In the genomic region with DNA sequence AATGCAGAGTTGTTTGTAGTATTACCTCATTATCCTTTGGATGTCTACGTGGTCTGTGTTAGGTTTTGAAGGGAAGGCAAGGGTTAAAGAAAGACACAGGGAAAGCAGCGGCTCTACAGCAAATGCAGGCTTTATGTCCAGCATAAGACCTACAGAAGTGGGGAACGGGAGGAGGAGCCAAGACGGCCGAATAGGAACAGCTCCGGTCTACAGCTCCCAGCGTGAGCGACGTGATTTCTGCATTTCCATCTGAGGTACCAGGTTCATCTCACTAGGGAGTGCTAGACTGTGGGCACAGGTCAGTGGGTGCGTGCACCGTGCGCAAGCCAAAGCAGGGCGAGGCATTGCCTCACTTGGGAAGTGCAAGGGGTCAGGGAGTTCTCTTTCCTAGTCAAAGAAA, we compare ENCODE assay signal across 7 cellular contexts. TPM values are rescaled to one million over a fixed set of nuclear protein-coding genes. Genes with fewer than 3 reads are reported as not detected.
DNase-seq lines count a peak whose midpoint lies in the region; TF ChIP-seq lines count a peak whose summit lies in the region.
"Not testable (repeated sequence)": the region's sequence is repeated elsewhere in the genome, so short reads cannot be mapped to it uniquely, and the experiment has no call there.
"Had no signal": no experiment of that assay in that cellular context is flagged by ENCODE, and none has a peak within 500 bp of the region (broad histone marks: within the 10 kb centered on the region; RNA-seq: fewer than 3 reads in every experiment).

No MANE protein-coding gene starts in this region.

- H3K36me3 ChIP-seq in Caco-2 (ENCODE audit: control insufficient read depth, insufficient read depth, low read length), result not testable (repeated sequence)

- TF ChIP-seq CTCF in Caco-2 (IDR thresholded peaks at IDR 0.05; ENCODE audit: insufficient read depth in 1 of 2, low read depth in 1 of 2, low read length in 1 of 2, severe bottlenecking in 1 of 2, unreplicated experiment in 1 of 2); nephron progenitor cell (IDR thresholded peaks at IDR 0.05): not testable (repeated sequence)

- not testable (repeated sequence) for H3K9me3 ChIP-seq in Caco-2

- not testable (repeated sequence) for H3K9me3 Mint-ChIP-seq in Caco-2 (ENCODE audit: unreplicated experiment)
- peaks cover 27% of the 10 kb centered on the region for H3K9me3 Mint-ChIP-seq in nephron progenitor cell

- H3K4me3 Mint-ChIP-seq in Caco-2 (ENCODE audit: unreplicated experiment), result peak overlapping the region; percentile 63
- not testable (repeated sequence) for H3K4me3 Mint-ChIP-seq in nephron progenitor cell

- H3K27me3 Mint-ChIP-seq in Caco-2 (ENCODE audit: insufficient read depth, unreplicated experiment), result not testable (repeated sequence)
- H3K27me3 Mint-ChIP-seq in nephron progenitor cell (ENCODE audit: low read depth, poor library complexity), result peaks cover 11% of the 10 kb centered on the region

- H3K4me1 Mint-ChIP-seq in Caco-2 (ENCODE audit: low read depth, unreplicated experiment); nephron progenitor cell: not testable (repeated sequence)

- not testable (repeated sequence) for H3K4me1 ChIP-seq in Caco-2

- not testable (repeated sequence) for BruUV-seq in Caco-2 (replicated peaks; lab: Mats Ljungman, UMichigan)

- H3K27ac Mint-ChIP-seq in Caco-2 (ENCODE audit: unreplicated experiment), result not testable (repeated sequence)
- peak overlapping the region; percentile 29 for H3K27ac Mint-ChIP-seq in nephron progenitor cell

- intact Hi-C loops in Caco-2 (cut with micrococcal nuclease; ENCODE audit: unreplicated experiment), result not testable (repeated sequence)

- H3K36me3 Mint-ChIP-seq in Caco-2 (ENCODE audit: insufficient read depth, unreplicated experiment); nephron progenitor cell (ENCODE audit: low read depth): not testable (repeated sequence)

- CTCF ChIA-PET in Caco-2 (lab: Charles Lee), result not testable (repeated sequence)

- POLR2A ChIA-PET in Caco-2 (lab: Charles Lee), result not testable (repeated sequence)

- H3K4me3 ChIP-seq in Caco-2 (ENCODE audit: low read depth, low read length), result not testable (repeated sequence)

- DNase-seq in Caco-2, nephron progenitor cell: not testable (repeated sequence)
- peak; percentile 5 for DNase-seq in DMS53 treated with DMSO at 0.1 percent for 48 hours (lab: John Stamatoyannopoulos, UW; ENCODE audit: unreplicated experiment)
- peak; percentile 45 for DNase-seq in LoVo (ENCODE audit: low spot score)
- DNase-seq in NCI-H2227 treated with DMSO at 0.1 percent for 48 hours (lab: John Stamatoyannopoulos, UW), result peak; percentile 5
- peak; percentile 25 for DNase-seq in NOMO-1 treated with DMSO at 0.1 percent for 48 hours (lab: John Stamatoyannopoulos, UW; ENCODE audit: unreplicated experiment)

- H3K27me3 ChIP-seq in Caco-2 (replicated peaks; ENCODE audit: control insufficient read depth, insufficient read depth, low read length), result not testable (repeated sequence)

RNA-seq across cellular contexts. Expression of gene SLFN11, which starts 20.4 kb away (rescaled TPM):
- not detected in 2 replicates for total RNA-seq in Caco-2 (2022)
- total RNA-seq: G401 had no signal

RNA-seq across cellular contexts. Expression of gene SLFN12, which starts 38.5 kb away (rescaled TPM):
- total RNA-seq in Caco-2 (2022), result not detected in 2 replicates

RNA-seq across cellular contexts. Expression of gene SLFN13, which starts 54.8 kb away (rescaled TPM):
- not detected in 2 replicates for total RNA-seq in Caco-2 (2022)
